ENCODE assay signal across 8 cellular contexts in the genomic region with DNA sequence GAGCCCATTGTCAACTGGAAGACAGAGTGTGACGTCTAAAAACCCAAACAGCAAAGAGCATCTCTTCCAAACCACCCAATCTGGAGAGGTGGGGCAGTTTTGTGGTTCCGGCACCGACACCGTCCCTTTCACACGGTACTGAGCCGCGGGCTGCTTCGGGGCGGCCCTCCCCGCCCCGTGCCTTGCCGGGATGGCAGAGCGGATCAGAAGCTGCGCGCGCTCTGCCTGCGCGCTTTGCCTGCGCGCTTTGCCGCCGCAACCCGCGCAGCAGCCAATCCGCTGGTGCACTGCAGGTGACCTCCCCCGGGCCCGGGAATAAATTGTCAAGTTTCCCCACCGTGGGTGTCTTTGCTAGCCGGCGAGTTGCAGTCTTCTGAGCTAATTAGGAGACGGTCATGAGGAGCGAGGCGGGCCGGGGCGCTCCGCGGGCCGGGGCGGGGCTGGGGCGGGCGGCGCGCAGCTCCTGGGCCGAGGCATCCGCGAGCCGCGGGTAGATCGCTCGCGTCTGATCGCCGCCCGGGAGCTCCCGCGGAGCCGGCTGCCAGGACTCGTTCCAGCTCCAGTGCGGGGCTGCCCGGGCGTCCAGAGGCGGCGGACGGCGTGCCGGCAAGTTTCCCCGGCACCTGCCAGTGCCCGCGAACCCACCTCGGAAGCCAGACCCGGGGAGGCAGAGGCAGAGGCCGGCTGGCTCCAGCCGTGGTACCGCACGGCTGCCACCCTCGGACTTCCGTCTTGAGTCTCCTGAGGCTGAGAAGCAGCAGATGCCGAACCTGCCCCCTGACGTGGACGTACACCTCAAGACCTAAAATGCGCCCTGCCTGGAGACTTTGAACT.
A peak's percentile ranks its signal among the peaks of the same experiment; 100 is the strongest.
DNase-seq lines count a peak whose midpoint lies in the region; ATAC-seq lines count a peak whose summit lies in the region.

No MANE protein-coding gene starts in this region.

- DNase-seq in D341Med (ENCODE audit: low spot score) = peak; percentile 82
- peak; percentile 31 to 38 for DNase-seq in activated T-cell treated with anti-CD3 and anti-CD28 coated beads, Interleukin-2, amount 50 U/mL, for 48 hours
- peak; percentile 69 for DNase-seq in iPS-NIHi7 (ENCODE audit: extremely low spot score)
- peak; percentile 11 for DNase-seq in stimulated activated CD8-positive, alpha-beta memory T cell treated with anti-CD3 and anti-CD28 coated beads, Interleukin-4, amount 100 ng/mL, for 24 hours (ENCODE audit: low read depth)
- DNase-seq in DMS153 treated with DMSO at 0.1 percent for 48 hours (lab: John Stamatoyannopoulos, UW; ENCODE audit: unreplicated experiment) = no peak
- DNase-seq in dedifferentiated amniotic fluid mesenchymal stem cell (ENCODE audit: extremely low spot score) = no peak

- peak; percentile 82 for ATAC-seq in HG03439 (IDR thresholded peaks at IDR 0.05; ENCODE audit: unreplicated experiment)
- ATAC-seq in HG03139 (IDR thresholded peaks at IDR 0.05; ENCODE audit: unreplicated experiment) = no peak

Comparison
In these comparisons a context has a peak if more than half of its experiments do, and no peak if none do; other contexts are left out.
1. DNase-seq: peak in D341Med (single experiment), activated T-cell treated with anti-CD3 and anti-CD28 coated beads, Interleukin-2, amount 50 U/mL, for 48 hours (2 of 2), iPS-NIHi7 (single experiment) and stimulated activated CD8-positive, alpha-beta memory T cell treated with anti-CD3 and anti-CD28 coated beads, Interleukin-4, amount 100 ng/mL, for 24 hours (single experiment); none in DMS153 treated with DMSO at 0.1 percent for 48 hours (single experiment) and dedifferentiated amniotic fluid mesenchymal stem cell (single experiment).